8 cellular contexts compared by ENCODE assay signal in genomic region chr11:833849-834311, GRCh38. TPM values are rescaled to one million over a fixed set of nuclear protein-coding genes. Genes with fewer than 3 reads are reported as not detected.
DNase-seq lines count a peak whose midpoint lies in the region; ATAC-seq and TF ChIP-seq lines count a peak whose summit lies in the region.

No MANE protein-coding gene starts in this region.

- H3K27ac ChIP-seq in SK-N-SH (ENCODE audit: low read depth in 2 of 2, low read length in 1 of 2) (peak overlapping the region; percentile 88 to 91), temporal lobe (ENCODE audit: low read depth, low read length) (peak overlapping the region; percentile 20)

- H3K79me2 ChIP-seq in SK-N-SH (ENCODE audit: insufficient read depth): peaks cover 72% of the 10 kb centered on the region

- TF ChIP-seq CTCF in SK-N-SH (IDR thresholded peaks at IDR 0.05): no peak

- peak overlapping the region; percentile 98 for H3K9ac ChIP-seq in SK-N-SH

- H3K9me2 ChIP-seq in SK-N-SH: no peaks in the 10 kb centered on the region

- no peaks in the 10 kb centered on the region for H3K27me3 ChIP-seq in SK-N-SH (ENCODE audit: insufficient read depth)

- ATAC-seq in SK-N-SH treated with all-trans-retinoic acid at 6 μM for 48 hours: no peak
- no peak for ATAC-seq in activated naive CD8-positive, alpha-beta T cell treated with anti-CD3 and anti-CD28 coated beads, Interleukin-2, amount 10 ng/mL, durations not matched to agents 7 days and 5 days (ENCODE audit: low read depth)
- ATAC-seq in HG02840 (IDR thresholded peaks at IDR 0.05; ENCODE audit: low FRiP score, unreplicated experiment): no peak

- CTCF ChIA-PET in SK-N-SH (lab: Yijun Ruan, JAX): interaction anchor here (0.7 to 2.5 kb wide), 5 partner anchors 12 to 219 kb away, joined by 3 to 11 read pairs (median 4); no protein-coding TSS in a partner anchor

- H3K27me3 Mint-ChIP-seq in activated naive CD8-positive, alpha-beta T cell treated with anti-CD3 and anti-CD28 coated beads, Interleukin-2, amount 10 ng/mL, durations not matched to agents 7 days and 5 days: peaks cover 19% of the 10 kb centered on the region

- peaks cover 3% of the 10 kb centered on the region for H3K36me3 Mint-ChIP-seq in activated naive CD8-positive, alpha-beta T cell treated with anti-CD3 and anti-CD28 coated beads, Interleukin-2, amount 10 ng/mL, durations not matched to agents 7 days and 5 days

- H2AFZ ChIP-seq in SK-N-SH (ENCODE audit: low read depth): no peak overlapping the region

- WGBS in SK-N-SH (ENCODE audit: low lambda C conversion rate): 29% methylated on average over 8 of the region's 9 CpGs

- H3K9me3 ChIP-seq in SK-N-SH: no peaks in the 10 kb centered on the region

- H3K4me3 ChIP-seq in SK-N-SH (ENCODE audit: low read depth in 2 of 2, low read length in 1 of 2): peak overlapping the region; percentile 69 to 79

- no peaks in the 10 kb centered on the region for H3K9me3 Mint-ChIP-seq in activated naive CD8-positive, alpha-beta T cell treated with anti-CD3 and anti-CD28 coated beads, Interleukin-2, amount 10 ng/mL, durations not matched to agents 7 days and 5 days

- H3F3A ChIP-seq in SK-N-SH (replicated peaks; ENCODE audit: insufficient read depth): peaks cover 28% of the 10 kb centered on the region

- H4K20me1 ChIP-seq in SK-N-SH (ENCODE audit: insufficient read depth): peaks cover 42% of the 10 kb centered on the region

- POLR2A ChIA-PET in SK-N-SH (lab: Yijun Ruan, JAX): interaction anchor here (0.6 to 3.0 kb wide), 4 partner anchors 9 to 163 kb away, joined by 3 to 15 read pairs (median 6); partner anchors contain the start of genes PNPLA2 and TSPAN4
- POLR2A ChIA-PET in activated naive CD8-positive, alpha-beta T cell treated with anti-CD3 and anti-CD28 coated beads, Interleukin-2, amount 10 ng/mL, durations not matched to agents 7 days and 5 days (lab: Charles Lee): interaction anchor here (0.6 to 9.6 kb wide), 3 partner anchors 8 to 23 kb away, joined by 4 to 67 read pairs (median 20); partner anchors contain the start of genes PNPLA2, POLR2L and TSPAN4

- H3K36me3 ChIP-seq in SK-N-SH (replicated peaks in 1 of 2; ENCODE audit: control insufficient read depth in 1 of 2, insufficient read depth in 2 of 2, low read length in 1 of 2): peaks cover 7 to 27% of the 10 kb centered on the region in 2 experiments

- H3K27ac Mint-ChIP-seq in activated naive CD8-positive, alpha-beta T cell treated with anti-CD3 and anti-CD28 coated beads, Interleukin-2, amount 10 ng/mL, durations not matched to agents 7 days and 5 days: no peak overlapping the region

- DNase-seq in SK-N-SH (no peak), kidney tubule cell (ENCODE audit: low spot score) (peak; percentile 54), erythroblast (lab: John Stamatoyannopoulos, UW) (no peak), DMS153 (lab: John Stamatoyannopoulos, UW) (no peak)
- no peak for DNase-seq in activated naive CD8-positive, alpha-beta T cell treated with anti-CD3 and anti-CD28 coated beads, Interleukin-2, amount 10 ng/mL, durations not matched to agents 7 days and 5 days

- peak overlapping the region; percentile 92 for H3K4me2 ChIP-seq in SK-N-SH

- TF ChIP-seq EP300 in SK-N-SH (IDR thresholded peaks at IDR 0.05; ENCODE audit: borderline replicate concordance in 1 of 2, low read depth in 1 of 2, low read length in 1 of 2): no peak

- H3K4me3 Mint-ChIP-seq in activated naive CD8-positive, alpha-beta T cell treated with anti-CD3 and anti-CD28 coated beads, Interleukin-2, amount 10 ng/mL, durations not matched to agents 7 days and 5 days: peak overlapping the region; percentile 62

- no peak for TF ChIP-seq RAD21 in SK-N-SH (IDR thresholded peaks at IDR 0.05; ENCODE audit: low read length)

- TF ChIP-seq POLR2A in erythroblast (IDR thresholded peaks at IDR 0.05; ENCODE audit: low read length): no peak

- peaks cover 10% of the 10 kb centered on the region for H3K4me1 Mint-ChIP-seq in activated naive CD8-positive, alpha-beta T cell treated with anti-CD3 and anti-CD28 coated beads, Interleukin-2, amount 10 ng/mL, durations not matched to agents 7 days and 5 days

- peaks cover 14 to 33% of the 10 kb centered on the region in 2 experiments; a peak in 2 of 4 replicates for H3K4me1 ChIP-seq in SK-N-SH (ENCODE audit: control insufficient read depth in 1 of 2, insufficient read depth in 2 of 2, low read depth in 1 of 2, low read length in 1 of 2)

TF ChIP-seq in SK-N-SH, 30 proteins besides CTCF, POLR2A, EP300 and RAD21:
- no peak for TF ChIP-seq RCOR1 (IDR thresholded peaks at IDR 0.05; ENCODE audit: low read length)

TF ChIP-seq in SK-N-SH treated with all-trans-retinoic acid at 6 μM for 48 hours, 23 proteins besides CTCF, POLR2A, EP300 and RAD21:
- no peak for TF ChIP-seq GLIS3 (CRISPR knock-in tag; IDR thresholded peaks at IDR 0.05)
- no peak for TF ChIP-seq ISL1 (CRISPR knock-in tag; IDR thresholded peaks at IDR 0.05)
- TF ChIP-seq SNAI2 (CRISPR knock-in tag; IDR thresholded peaks at IDR 0.05): no peak
- no peak for TF ChIP-seq ESRRG (CRISPR knock-in tag; IDR thresholded peaks at IDR 0.05)
- no peak for TF ChIP-seq BACH2 (CRISPR knock-in tag; IDR thresholded peaks at IDR 0.05; ENCODE audit: borderline replicate concordance)
- no peak for TF ChIP-seq ZNF70 (CRISPR knock-in tag; IDR thresholded peaks at IDR 0.05)
- TF ChIP-seq ZFP3 (CRISPR knock-in tag; IDR thresholded peaks at IDR 0.05): no peak
- no peak for TF ChIP-seq RARB (CRISPR knock-in tag; IDR thresholded peaks at IDR 0.05)
- no peak for TF ChIP-seq OSR1 (CRISPR knock-in tag; IDR thresholded peaks at IDR 0.05)
- TF ChIP-seq ZNF565 (CRISPR knock-in tag; conservative IDR thresholded peaks at IDR 0.05; ENCODE audit: low read depth): no peak

RNA-seq across cellular contexts. Expression of gene CD151, which starts 1.1 kb away (rescaled TPM):
- polyA plus RNA-seq in SK-N-SH (2012; rRNA removed): 922 and 1,149 TPM in 2 replicates
- 364 and 668 TPM in 2 replicates for polyA plus RNA-seq in SK-N-SH (2012; cell fraction: cytosol; rRNA removed)
- 1,027 and 1,059 TPM in 2 replicates for polyA plus RNA-seq in SK-N-SH (2012; cell fraction: nucleus; rRNA removed)
- total RNA-seq in activated naive CD8-positive, alpha-beta T cell treated with anti-CD3 and anti-CD28 coated beads, Interleukin-2, amount 10 ng/mL, durations not matched to agents 7 days and 5 days: 10 to 100 TPM; 36.4 to 37.4 TPM
- total RNA-seq in temporal lobe: 28.5 TPM

RNA-seq across cellular contexts. Expression of gene CRACR2B, which starts 6.2 kb away (rescaled TPM):
- 0.94 and 1.1 TPM in 2 replicates for polyA plus RNA-seq in SK-N-SH (2012; rRNA removed)
- polyA plus RNA-seq in SK-N-SH (2012; cell fraction: cytosol; rRNA removed): 0.21 and 0.28 TPM in 2 replicates
- 3.8 and 5.0 TPM in 2 replicates for polyA plus RNA-seq in SK-N-SH (2012; cell fraction: nucleus; rRNA removed)
- 10 to 100 TPM; 10.5 to 11.2 TPM for total RNA-seq in activated naive CD8-positive, alpha-beta T cell treated with anti-CD3 and anti-CD28 coated beads, Interleukin-2, amount 10 ng/mL, durations not matched to agents 7 days and 5 days
- under 0.01 TPM for total RNA-seq in temporal lobe

RNA-seq across cellular contexts. Expression of gene POLR2L, which starts 8.4 kb away (rescaled TPM):
- 287 and 540 TPM in 2 replicates for polyA plus RNA-seq in SK-N-SH (2012; rRNA removed)
- polyA plus RNA-seq in SK-N-SH (2012; cell fraction: cytosol; rRNA removed): 228 and 230 TPM in 2 replicates
- 123 and 341 TPM in 2 replicates for polyA plus RNA-seq in SK-N-SH (2012; cell fraction: nucleus; rRNA removed)
- total RNA-seq in activated naive CD8-positive, alpha-beta T cell treated with anti-CD3 and anti-CD28 coated beads, Interleukin-2, amount 10 ng/mL, durations not matched to agents 7 days and 5 days: 10 to 100 TPM; 76.7 to 78.9 TPM
- 17.7 TPM for total RNA-seq in temporal lobe

RNA-seq across cellular contexts. Expression of gene TSPAN4, which starts 8.8 kb away (rescaled TPM):
- 201 and 226 TPM in 2 replicates for polyA plus RNA-seq in SK-N-SH (2012; rRNA removed)
- 66.1 and 128 TPM in 2 replicates for polyA plus RNA-seq in SK-N-SH (2012; cell fraction: cytosol; rRNA removed)
- 521 and 832 TPM in 2 replicates for polyA plus RNA-seq in SK-N-SH (2012; cell fraction: nucleus; rRNA removed)
- total RNA-seq in activated naive CD8-positive, alpha-beta T cell treated with anti-CD3 and anti-CD28 coated beads, Interleukin-2, amount 10 ng/mL, durations not matched to agents 7 days and 5 days: 10 to 100 TPM; 19.0 to 20.3 TPM
- total RNA-seq in temporal lobe: 10.8 TPM

RNA-seq across cellular contexts. Expression of gene PNPLA2, which starts 15.2 kb away (rescaled TPM):
- 47.7 and 60.3 TPM in 2 replicates for polyA plus RNA-seq in SK-N-SH (2012; rRNA removed)
- 24.0 and 41.7 TPM in 2 replicates for polyA plus RNA-seq in SK-N-SH (2012; cell fraction: cytosol; rRNA removed)
- 222 and 344 TPM in 2 replicates for polyA plus RNA-seq in SK-N-SH (2012; cell fraction: nucleus; rRNA removed)
- total RNA-seq in activated naive CD8-positive, alpha-beta T cell treated with anti-CD3 and anti-CD28 coated beads, Interleukin-2, amount 10 ng/mL, durations not matched to agents 7 days and 5 days: 100 to 1,000 TPM; 110 to 125 TPM
- 4.4 TPM for total RNA-seq in temporal lobe

Comparison
In these comparisons a context has a peak if more than half of its experiments do, and no peak if none do; other contexts are left out.
1. RNA of gene CRACR2B, which starts 6.2 kb away (total RNA-seq): 10.5 to 11.2 TPM in activated naive CD8-positive, alpha-beta T cell treated with anti-CD3 and anti-CD28 coated beads, Interleukin-2, amount 10 ng/mL, durations not matched to agents 7 days and 5 days; under 0.01 TPM in temporal lobe (single experiment); every median in the first group is over 10 times any median in the second.